36 cellular contexts compared by ENCODE assay signal in genomic region chr1:26077524-26077923, GRCh38. TPM values are rescaled to one million over a fixed set of nuclear protein-coding genes. Genes with fewer than 3 reads are reported as not detected.
"Had no signal": no experiment of that assay in that cellular context is flagged by ENCODE, and none has a peak within 500 bp of the region (broad histone marks: within the 10 kb centered on the region; RNA-seq: fewer than 3 reads in every experiment).

No MANE protein-coding gene starts in this region.

- ATAC-seq: activated T-cell treated with anti-CD3 and anti-CD28 coated beads, Interleukin-2, amount 50 U/mL, for 72 hours; activated T-helper 17 cell treated with anti-CD3 and anti-CD28 coated beads, Interleukin-2, amount 50 U/mL, for 72 hours; PC-3 had no signal

- DNase-seq: activated CD4-positive, alpha-beta memory T cell treated with anti-CD3 and anti-CD28 coated beads, Interleukin-2, amount 10 ng/mL, durations not matched to agents 7 days and 5 days; activated CD4-positive, alpha-beta T cell treated with anti-CD3 and anti-CD28 coated beads for 1 hour; activated CD4-positive, alpha-beta T cell treated with anti-CD3 and anti-CD28 coated beads for 48 hours; activated CD4-positive, CD25-positive, alpha-beta regulatory T cell; activated gamma-delta T cell; activated naive CD4-positive, alpha-beta T cell treated with Interleukin-2 at 50 U/mL for 16 hours; activated naive CD8-positive, alpha-beta T cell treated with anti-CD3 and anti-CD28 coated beads, Interleukin-2, amount 10 ng/mL, durations not matched to agents 7 days and 5 days; activated T-cell treated with anti-CD3 and anti-CD28 coated beads, Interleukin-2, amount 50 U/mL, for 1 hour; activated T-cell treated with anti-CD3 and anti-CD28 coated beads, Interleukin-2, amount 50 U/mL, for 72 hours; amygdala; NCI-H1092 treated with DMSO at 0.1 percent for 48 hours; NCI-H1417; NCI-H146; NCI-H187; NCI-H2029 treated with DMSO at 0.1 percent for 48 hours; NCI-H2107; NCI-H2171; NCI-H510A; NCI-H526; NCI-H748 treated with DMSO at 0.1 percent for 48 hours; NK-92 treated with Interleukin-12 subunit alpha and Interleukin-12 subunit beta, amount 100 ng/mL, for 24 hours; PC-3; Peyer's patch; Right ventricle myocardium superior; RPMI8226; SW 1271; T-helper 1 cell; T-helper 2 cell; T-helper 9 cell; WERI-Rb-1 had no signal

- H3K4me1 Mint-ChIP-seq: activated T-helper 17 cell treated with anti-CD3 and anti-CD28 coated beads, Interleukin-2, amount 50 U/mL, for 72 hours; central memory CD8-positive, alpha-beta T cell had no signal

- H3K36me3 Mint-ChIP-seq: activated naive CD4-positive, alpha-beta T cell treated with anti-CD3 and anti-CD28 coated beads, Interleukin-2, amount 50 U/mL, for 24 hours; activated naive CD8-positive, alpha-beta T cell treated with anti-CD3 and anti-CD28 coated beads, Interleukin-2, amount 10 ng/mL, durations not matched to agents 7 days and 5 days had no signal

- H3K9me3 Mint-ChIP-seq: activated CD4-positive, alpha-beta memory T cell treated with anti-CD3 and anti-CD28 coated beads, Interleukin-2, amount 10 ng/mL, durations not matched to agents 7 days and 5 days; activated naive CD4-positive, alpha-beta T cell treated with anti-CD3 and anti-CD28 coated beads, Interleukin-2, amount 50 U/mL, for 24 hours; activated naive CD8-positive, alpha-beta T cell treated with anti-CD3 and anti-CD28 coated beads, Interleukin-2, amount 10 ng/mL, durations not matched to agents 7 days and 5 days; activated T-cell treated with anti-CD3 and anti-CD28 coated beads, Interleukin-2, amount 50 U/mL, for 72 hours; activated T-helper 17 cell treated with anti-CD3 and anti-CD28 coated beads, Interleukin-2, amount 50 U/mL, for 72 hours; central memory CD8-positive, alpha-beta T cell had no signal

- H3K9me3 ChIP-seq: ascending aorta, Peyer's patch had no signal

- H3K27ac Mint-ChIP-seq: activated CD4-positive, alpha-beta memory T cell treated with anti-CD3 and anti-CD28 coated beads, Interleukin-2, amount 10 ng/mL, durations not matched to agents 7 days and 5 days; activated naive CD4-positive, alpha-beta T cell treated with anti-CD3 and anti-CD28 coated beads, Interleukin-2, amount 50 U/mL, for 24 hours; activated naive CD8-positive, alpha-beta T cell treated with anti-CD3 and anti-CD28 coated beads, Interleukin-2, amount 10 ng/mL, durations not matched to agents 7 days and 5 days; activated T-cell treated with anti-CD3 and anti-CD28 coated beads, Interleukin-2, amount 50 U/mL, for 72 hours; activated T-helper 17 cell treated with anti-CD3 and anti-CD28 coated beads, Interleukin-2, amount 50 U/mL, for 72 hours had no signal

- H3K4me3 ChIP-seq: ascending aorta, cardiac muscle cell, Peyer's patch had no signal

- H3K4me3 Mint-ChIP-seq: activated CD4-positive, alpha-beta memory T cell treated with anti-CD3 and anti-CD28 coated beads, Interleukin-2, amount 10 ng/mL, durations not matched to agents 7 days and 5 days; activated naive CD4-positive, alpha-beta T cell treated with anti-CD3 and anti-CD28 coated beads, Interleukin-2, amount 50 U/mL, for 24 hours; activated naive CD8-positive, alpha-beta T cell treated with anti-CD3 and anti-CD28 coated beads, Interleukin-2, amount 10 ng/mL, durations not matched to agents 7 days and 5 days; activated T-cell treated with anti-CD3 and anti-CD28 coated beads, Interleukin-2, amount 50 U/mL, for 72 hours; activated T-helper 17 cell treated with anti-CD3 and anti-CD28 coated beads, Interleukin-2, amount 50 U/mL, for 72 hours; central memory CD8-positive, alpha-beta T cell had no signal

- H3K27me3 ChIP-seq: ascending aorta, cardiac muscle cell, Peyer's patch had no signal

- H3K4me1 ChIP-seq: ascending aorta, Peyer's patch had no signal

- H3K27ac ChIP-seq: ascending aorta, Peyer's patch, WERI-Rb-1 had no signal

- H3K36me3 ChIP-seq: ascending aorta, cardiac muscle cell, Peyer's patch, WERI-Rb-1 had no signal

RNA-seq across cellular contexts. Expression of gene TRIM63, which starts 10.1 kb away (rescaled TPM):
- total RNA-seq: activated CD8-positive, alpha-beta memory T cell treated with anti-CD3 and anti-CD28 coated beads for 36 hours; activated naive CD8-positive, alpha-beta T cell treated with anti-CD3 and anti-CD28 coated beads, Interleukin-2, amount 10 ng/mL, durations not matched to agents 7 days and 5 days; activated T-helper 17 cell treated with anti-CD3 and anti-CD28 coated beads, Interleukin-2, amount 50 U/mL, for 72 hours; ascending aorta; PC-3 had no signal

RNA-seq across cellular contexts. Expression of gene SLC30A2, which starts 31.6 kb away (rescaled TPM):
- total RNA-seq: activated CD4-positive, alpha-beta memory T cell treated with anti-CD3 and anti-CD28 coated beads, Interleukin-2, amount 10 ng/mL, durations not matched to agents 7 days and 5 days; activated CD8-positive, alpha-beta memory T cell treated with anti-CD3 and anti-CD28 coated beads for 36 hours; activated naive CD8-positive, alpha-beta T cell treated with anti-CD3 and anti-CD28 coated beads, Interleukin-2, amount 10 ng/mL, durations not matched to agents 7 days and 5 days; activated T-cell treated with anti-CD3 and anti-CD28 coated beads, Interleukin-2, amount 50 U/mL, for 72 hours; activated T-helper 17 cell treated with anti-CD3 and anti-CD28 coated beads, Interleukin-2, amount 50 U/mL, for 72 hours; ascending aorta had no signal

RNA-seq across cellular contexts. Expression of gene EXTL1, which starts 55.9 kb away (rescaled TPM):
- total RNA-seq: activated CD4-positive, alpha-beta memory T cell treated with anti-CD3 and anti-CD28 coated beads, Interleukin-2, amount 10 ng/mL, durations not matched to agents 7 days and 5 days; activated CD8-positive, alpha-beta memory T cell treated with anti-CD3 and anti-CD28 coated beads for 36 hours; activated naive CD8-positive, alpha-beta T cell treated with anti-CD3 and anti-CD28 coated beads, Interleukin-2, amount 10 ng/mL, durations not matched to agents 7 days and 5 days; activated T-cell treated with anti-CD3 and anti-CD28 coated beads, Interleukin-2, amount 50 U/mL, for 72 hours; activated T-helper 17 cell treated with anti-CD3 and anti-CD28 coated beads, Interleukin-2, amount 50 U/mL, for 72 hours; Peyer's patch had no signal
